In the genomic region with DNA sequence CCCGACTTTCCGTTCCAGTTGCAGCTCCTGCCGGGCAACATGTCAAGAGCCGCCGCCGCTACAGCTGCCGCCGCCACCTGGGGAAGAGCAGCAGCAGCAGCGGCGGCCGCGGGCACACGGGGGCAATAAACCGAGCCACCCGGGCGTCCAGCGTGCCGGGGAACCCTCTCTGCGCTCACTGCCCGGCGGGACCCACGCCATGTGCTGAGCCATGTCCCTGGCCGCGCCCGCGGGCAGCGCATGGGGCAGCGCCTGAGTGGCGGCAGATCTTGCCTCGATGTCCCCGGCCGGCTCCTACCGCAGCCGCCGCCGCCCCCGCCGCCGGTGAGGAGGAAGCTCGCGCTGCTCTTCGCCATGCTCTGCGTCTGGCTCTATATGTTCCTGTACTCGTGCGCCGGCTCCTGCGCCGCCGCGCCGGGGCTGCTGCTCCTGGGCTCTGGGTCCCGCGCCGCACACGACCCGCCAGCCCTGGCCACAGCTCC, we compare ENCODE assay signal across 8 cellular contexts. TPM values are rescaled to one million over a fixed set of nuclear protein-coding genes. Genes with fewer than 3 reads are reported as not detected.
A peak's percentile ranks its signal among the peaks of the same experiment; 100 is the strongest.
DNase-seq lines count a peak whose midpoint lies in the region; TF ChIP-seq lines count a peak whose summit lies in the region.

No MANE protein-coding gene starts in this region.

- TF ChIP-seq CTCF in Caco-2 (IDR thresholded peaks at IDR 0.05; ENCODE audit: insufficient read depth in 1 of 2, low read depth in 1 of 2, low read length in 1 of 2, severe bottlenecking in 1 of 2, unreplicated experiment in 1 of 2) (no peak), coronary artery (IDR thresholded peaks at IDR 0.05) (no peak)

- no peaks in the 10 kb centered on the region for H3K9me3 ChIP-seq in Caco-2
- H3K9me3 ChIP-seq in SJCRH30 (replicated peaks): no peaks in the 10 kb centered on the region
- no peaks in the 10 kb centered on the region for H3K9me3 ChIP-seq in mucosa of stomach (ENCODE audit: control insufficient read depth, low read length)

- no TSS peak for BruUV-seq in Caco-2 (replicated peaks; lab: Mats Ljungman, UMichigan)

- H3K27ac ChIP-seq in SJCRH30 (peak overlapping the region; percentile 66), coronary artery (peak overlapping the region in 1 of 2 donors; percentile 37)

- H3K4me1 ChIP-seq in Caco-2: no peaks in the 10 kb centered on the region
- H3K4me1 ChIP-seq in SJCRH30: peaks cover 5% of the 10 kb centered on the region
- H3K4me1 ChIP-seq in mucosa of stomach (ENCODE audit: control insufficient read depth, insufficient read depth, low read length): peaks cover 44% of the 10 kb centered on the region

- DNase-seq in Caco-2 (no peak), HCEC 1CT (peak; percentile 24), SJCRH30 (no peak), coronary artery (ENCODE audit: low spot score) (no peak), NCI-H2029 treated with DMSO at 0.1 percent for 48 hours (lab: John Stamatoyannopoulos, UW) (no peak), epidermal melanocyte (ENCODE audit: insufficient read length, low spot score) (no peak)
- no peak for DNase-seq in effector CD8-positive, alpha-beta T cell (lab: John Stamatoyannopoulos, UW)

- H3K27ac Mint-ChIP-seq in Caco-2 (ENCODE audit: unreplicated experiment): no peak overlapping the region

- POLR2A ChIA-PET in Caco-2 (lab: Charles Lee): no interaction called here

- H3K4me3 Mint-ChIP-seq in Caco-2 (ENCODE audit: unreplicated experiment): peak overlapping the region; percentile 79

- peaks cover 11% of the 10 kb centered on the region for H3K36me3 Mint-ChIP-seq in Caco-2 (ENCODE audit: insufficient read depth, unreplicated experiment)

- peak overlapping the region; percentile 57 for H3K4me3 ChIP-seq in Caco-2 (ENCODE audit: low read depth, low read length)
- peak overlapping the region; percentile 68 for H3K4me3 ChIP-seq in SJCRH30
- peak overlapping the region; percentile 74 for H3K4me3 ChIP-seq in coronary artery
- peak overlapping the region; percentile 36 for H3K4me3 ChIP-seq in mucosa of stomach (ENCODE audit: low read length)

- peaks cover 7% of the 10 kb centered on the region for H3K27me3 Mint-ChIP-seq in Caco-2 (ENCODE audit: insufficient read depth, unreplicated experiment)

- H3K4me1 Mint-ChIP-seq in Caco-2 (ENCODE audit: low read depth, unreplicated experiment): no peaks in the 10 kb centered on the region

- H3K36me3 ChIP-seq in Caco-2 (ENCODE audit: control insufficient read depth, insufficient read depth, low read length) (no peaks in the 10 kb centered on the region), SJCRH30 (no peaks in the 10 kb centered on the region), mucosa of stomach (ENCODE audit: control insufficient read depth, insufficient read depth, low read length) (no peaks in the 10 kb centered on the region)

- no peaks in the 10 kb centered on the region for H3K9me3 Mint-ChIP-seq in Caco-2 (ENCODE audit: unreplicated experiment)

- H3K27me3 ChIP-seq in Caco-2 (replicated peaks; ENCODE audit: control insufficient read depth, insufficient read depth, low read length) (no peaks in the 10 kb centered on the region; the same call in 1 of the 2 replicates), SJCRH30 (no peaks in the 10 kb centered on the region), mucosa of stomach (ENCODE audit: control insufficient read depth, insufficient read depth, low read length) (peaks cover 96% of the 10 kb centered on the region)

- H3K9ac ChIP-seq in mucosa of stomach (ENCODE audit: low read length): no peak overlapping the region

- intact Hi-C loops in Caco-2 (cut with micrococcal nuclease; ENCODE audit: unreplicated experiment): loop anchor here (10.0 kb wide), 1 partner anchor 73 kb away; no protein-coding TSS in a partner anchor

- CTCF ChIA-PET in Caco-2 (lab: Charles Lee): interaction anchor here (0.7 to 1.7 kb wide), 3 partner anchors 13 to 827 kb away, joined by 3 to 4 read pairs (median 3); no protein-coding TSS in a partner anchor

RNA-seq across cellular contexts. Expression of gene HS3ST3B1, which starts 0.4 kb away (rescaled TPM):
- total RNA-seq in Caco-2 (2022): 1.8 and 1.9 TPM in 2 replicates
- 41.5 and 44.8 TPM in 2 replicates for total RNA-seq in SJCRH30 (2014; rRNA removed; shearing (Covaris generic))

Comparison
In these comparisons a context has a peak if more than half of its experiments do, and no peak if none do; other contexts are left out.
1. RNA of gene HS3ST3B1, which starts 0.4 kb away (total RNA-seq): 41.5 to 44.8 TPM in SJCRH30; 1.8 to 1.9 TPM in Caco-2; every median in the first group is over 10 times any median in the second.
2. Peak in every context shown above with its lines, with median percentiles within 50 percentile points of each other: H3K4me3 ChIP-seq.